Comparison of ENCODE assay signal across 1 cellular context in the genomic region with DNA sequence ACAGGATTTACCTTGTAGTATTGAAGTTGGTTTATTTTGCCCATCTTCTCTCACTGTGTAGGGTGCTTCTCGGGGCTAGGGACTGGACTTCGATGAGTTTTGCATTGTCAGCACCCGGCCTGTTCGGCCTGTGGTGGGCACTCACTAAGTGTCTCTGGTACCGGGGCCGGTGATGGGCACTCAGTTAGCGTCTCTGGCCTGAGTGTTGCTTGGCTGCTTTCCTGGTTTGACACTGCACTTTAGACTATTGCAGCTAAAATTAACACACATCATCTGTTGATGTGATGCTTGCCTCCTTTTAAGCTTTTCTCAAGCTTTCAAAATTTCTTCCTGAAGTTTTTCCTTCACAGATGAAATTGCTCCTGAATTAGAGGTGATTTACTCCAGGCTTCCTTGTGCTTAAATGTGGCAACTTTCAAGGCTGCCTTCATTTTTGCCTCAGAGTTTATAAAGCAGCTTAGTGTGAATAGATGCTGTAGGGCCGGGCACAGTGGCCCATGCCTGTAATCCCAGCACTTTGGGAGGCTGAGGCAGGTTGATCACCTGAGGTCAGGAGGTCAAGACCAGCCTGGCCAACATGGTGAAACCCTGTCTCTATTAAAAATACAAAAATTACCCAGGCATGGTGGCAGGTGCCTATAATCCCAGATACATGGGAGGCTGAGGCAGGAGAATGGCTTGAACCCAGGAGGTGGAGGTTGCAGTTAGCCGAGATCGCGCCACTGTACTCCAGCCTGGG.
TF ChIP-seq lines count a peak whose summit lies in the region.

No MANE protein-coding gene starts in this region.

TF ChIP-seq in H1, 55 proteins besides CTCF, POLR2A, EP300 and RAD21 (continued from another document):
- TF ChIP-seq, protein P1, sequence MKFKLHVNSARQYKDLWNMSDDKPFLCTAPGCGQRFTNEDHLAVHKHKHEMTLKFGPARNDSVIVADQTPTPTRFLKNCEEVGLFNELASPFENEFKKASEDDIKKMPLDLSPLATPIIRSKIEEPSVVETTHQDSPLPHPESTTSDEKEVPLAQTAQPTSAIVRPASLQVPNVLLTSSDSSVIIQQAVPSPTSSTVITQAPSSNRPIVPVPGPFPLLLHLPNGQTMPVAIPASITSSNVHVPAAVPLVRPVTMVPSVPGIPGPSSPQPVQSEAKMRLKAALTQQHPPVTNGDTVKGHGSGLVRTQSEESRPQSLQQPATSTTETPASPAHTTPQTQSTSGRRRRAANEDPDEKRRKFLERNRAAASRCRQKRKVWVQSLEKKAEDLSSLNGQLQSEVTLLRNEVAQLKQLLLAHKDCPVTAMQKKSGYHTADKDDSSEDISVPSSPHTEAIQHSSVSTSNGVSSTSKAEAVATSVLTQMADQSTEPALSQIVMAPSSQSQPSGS (IDR thresholded peaks at IDR 0.05; ENCODE audit: low read length), result no peak
- TF ChIP-seq HDAC2 (IDR thresholded peaks at IDR 0.05; ENCODE audit: borderline replicate concordance in 1 of 2, low read depth in 2 of 2, low read length in 2 of 2), result no peak
- no peak for TF ChIP-seq PHF8 (conservative IDR thresholded peaks at IDR 0.05; ENCODE audit: low read depth, low read length)
